2 cellular contexts compared by ENCODE assay signal in genomic region chr12:68972570-68972969, GRCh38.
TF ChIP-seq lines count a peak whose summit lies in the region.

No MANE protein-coding gene starts in this region.

TF ChIP-seq in HCT116, 20 proteins besides CTCF, POLR2A, EP300 and RAD21:
- TF ChIP-seq CEBPB (IDR thresholded peaks at IDR 0.05; ENCODE audit: low read depth), result no peak
- TF ChIP-seq TCF7L2 (IDR thresholded peaks at IDR 0.05; ENCODE audit: borderline replicate concordance, extremely low read depth, insufficient read depth, insufficient read length), result no peak
- TF ChIP-seq, protein P1, sequence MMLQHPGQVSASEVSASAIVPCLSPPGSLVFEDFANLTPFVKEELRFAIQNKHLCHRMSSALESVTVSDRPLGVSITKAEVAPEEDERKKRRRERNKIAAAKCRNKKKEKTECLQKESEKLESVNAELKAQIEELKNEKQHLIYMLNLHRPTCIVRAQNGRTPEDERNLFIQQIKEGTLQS (IDR thresholded peaks at IDR 0.05), result no peak
- TF ChIP-seq SIN3A (IDR thresholded peaks at IDR 0.05; ENCODE audit: low read depth), result no peak
- TF ChIP-seq ELF1 (IDR thresholded peaks at IDR 0.05; ENCODE audit: borderline replicate concordance, low read depth), result no peak
- no peak for TF ChIP-seq EZH2phosphoT487 (IDR thresholded peaks at IDR 0.05; ENCODE audit: borderline replicate concordance)
- no peak for TF ChIP-seq SP1 (IDR thresholded peaks at IDR 0.05; ENCODE audit: low read depth)
- TF ChIP-seq SRF (IDR thresholded peaks at IDR 0.05; ENCODE audit: low read depth), result no peak
- no peak for TF ChIP-seq EGR1 (IDR thresholded peaks at IDR 0.05; ENCODE audit: low read depth)
- no peak for TF ChIP-seq REST (IDR thresholded peaks at IDR 0.05; ENCODE audit: low read depth)
- no peak for TF ChIP-seq ZFX (IDR thresholded peaks at IDR 0.05)
- no peak for TF ChIP-seq CBX3 (IDR thresholded peaks at IDR 0.05; ENCODE audit: low read depth)
- TF ChIP-seq ZBTB33 (IDR thresholded peaks at IDR 0.05; ENCODE audit: extremely low read depth, insufficient replicate concordance, low read length), result no peak

TF ChIP-seq in H1, 55 proteins besides CTCF, POLR2A, EP300 and RAD21:
- TF ChIP-seq TEAD4 (IDR thresholded peaks at IDR 0.05; ENCODE audit: low read depth, low read length) (no peak), HDAC6 (IDR thresholded peaks at IDR 0.05; ENCODE audit: low read depth, low read length) (no peak), POU5F1 (IDR thresholded peaks at IDR 0.05; ENCODE audit: low read depth, low read length) (no peak), SIX5 (IDR thresholded peaks at IDR 0.05; ENCODE audit: low read depth, low read length) (no peak), PHF8 (conservative IDR thresholded peaks at IDR 0.05; ENCODE audit: low read depth, low read length) (no peak), KDM1A (IDR thresholded peaks at IDR 0.05; ENCODE audit: borderline replicate concordance, low read length) (no peak), KDM4A (IDR thresholded peaks at IDR 0.05; ENCODE audit: low read depth, low read length, severe bottlenecking) (no peak), YY1 (IDR thresholded peaks at IDR 0.05; ENCODE audit: low read depth, low read length) (no peak), CHD2 (IDR thresholded peaks at IDR 0.05; ENCODE audit: low read length) (no peak), CHD7 (IDR thresholded peaks at IDR 0.05; ENCODE audit: insufficient replicate concordance, low read length) (no peak), HDAC2 (IDR thresholded peaks at IDR 0.05; ENCODE audit: borderline replicate concordance in 1 of 2, low read depth in 2 of 2, low read length in 2 of 2) (no peak), USF2 (IDR thresholded peaks at IDR 0.05; ENCODE audit: low read length) (no peak), SP2 (IDR thresholded peaks at IDR 0.05; ENCODE audit: low read length) (no peak), TAF1 (IDR thresholded peaks at IDR 0.05; ENCODE audit: low read depth, low read length) (no peak)
- TF ChIP-seq, protein P2, sequence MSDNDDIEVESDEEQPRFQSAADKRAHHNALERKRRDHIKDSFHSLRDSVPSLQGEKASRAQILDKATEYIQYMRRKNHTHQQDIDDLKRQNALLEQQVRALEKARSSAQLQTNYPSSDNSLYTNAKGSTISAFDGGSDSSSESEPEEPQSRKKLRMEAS (IDR thresholded peaks at IDR 0.05), result no peak
- TF ChIP-seq, protein P1 (IDR thresholded peaks at IDR 0.05; ENCODE audit: insufficient read depth, low read depth, low read length), result no peak
